20 cellular contexts compared by ENCODE assay signal in the genomic region with DNA sequence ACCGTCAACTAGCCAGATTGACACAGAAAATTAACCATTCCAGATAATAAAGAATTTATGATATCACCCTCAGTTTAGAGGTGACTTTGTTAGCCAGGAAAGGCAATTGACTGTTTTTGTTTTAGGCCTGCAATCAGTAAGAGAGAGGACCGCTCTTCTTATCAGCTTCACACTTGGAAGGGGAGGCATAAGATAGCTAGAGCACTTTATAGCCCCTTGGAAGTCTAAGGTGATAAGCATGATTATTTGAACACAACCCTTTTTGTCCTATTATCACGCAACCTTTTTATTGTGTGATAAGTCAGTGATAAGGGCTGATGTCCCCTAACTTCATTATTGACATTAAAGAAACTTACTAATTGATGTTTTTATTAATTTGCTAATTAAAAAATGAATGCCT.
A peak's percentile ranks its signal among the peaks of the same experiment; 100 is the strongest.
DNase-seq lines count a peak whose midpoint lies in the region; ATAC-seq and TF ChIP-seq lines count a peak whose summit lies in the region.
"Had no signal": no experiment of that assay in that cellular context is flagged by ENCODE, and none has a peak within 500 bp of the region (broad histone marks: within the 10 kb centered on the region; RNA-seq: fewer than 3 reads in every experiment).

No MANE protein-coding gene starts in this region.

- H3K4me3 Mint-ChIP-seq in activated T-cell treated with anti-CD3 and anti-CD28 coated beads, Interleukin-2, amount 50 U/mL, for 72 hours: no peak overlapping the region
- H3K4me3 Mint-ChIP-seq: CD8-positive, alpha-beta T cell; GM23338; T-helper 17 cell had no signal

- TF ChIP-seq POLR2A in erythroblast (IDR thresholded peaks at IDR 0.05; ENCODE audit: low read length): no peak
- TF ChIP-seq POLR2A in thyroid gland (IDR thresholded peaks at IDR 0.05): no peak

- ATAC-seq in activated T-cell treated with anti-CD3 and anti-CD28 coated beads, Interleukin-2, amount 50 U/mL, for 72 hours (replicated peaks in 1 of 2): no peak
- no peak for ATAC-seq in HG02642 (IDR thresholded peaks at IDR 0.05; ENCODE audit: poor library complexity, unreplicated experiment)
- ATAC-seq: CD8-positive, alpha-beta T cell; GM23338; T-helper 17 cell had no signal

- no peaks in the 10 kb centered on the region for H3K79me2 ChIP-seq in OCI-LY7 (ENCODE audit: insufficient read depth, low read depth, low read length)

- DNase-seq in OCI-LY7 (ENCODE audit: low spot score) (no peak), erythroblast (lab: John Stamatoyannopoulos, UW) (peak; percentile 11 to 72), GM10248 (ENCODE audit: extremely low spot score) (no peak), thyroid gland (no peak)
- DNase-seq in activated T-cell treated with anti-CD3 and anti-CD28 coated beads, Interleukin-2, amount 50 U/mL, for 72 hours: no peak
- DNase-seq: Calu3; CD8-positive, alpha-beta T cell; DMS153; MM.1S; NCI-H1048; NCI-H1417 treated with DMSO at 0.1 percent for 48 hours; NCI-H187 treated with DMSO at 0.1 percent for 48 hours; SHP77; SW 1271; T-helper 17 cell had no signal

- H3K36me3 ChIP-seq in HEK293 (ENCODE audit: control insufficient read depth in 2 of 2, insufficient read depth in 1 of 2, low read length in 2 of 2) (no peaks in the 10 kb centered on the region), OCI-LY7 (ENCODE audit: insufficient read depth, low read length) (no peaks in the 10 kb centered on the region), thyroid gland (no peaks in the 10 kb centered on the region)
- H3K36me3 ChIP-seq: BLaER1, HAP-1 had no signal

- H2AFZ ChIP-seq in OCI-LY7 (ENCODE audit: low read length): peak overlapping the region; percentile 95; the same call in 1 of the 2 replicates
- H2AFZ ChIP-seq: GM23338 had no signal

- H3K4me1 ChIP-seq in HEK293 (ENCODE audit: control insufficient read depth, insufficient read depth, low read length) (no peaks in the 10 kb centered on the region; the same call in 1 of the 2 replicates), OCI-LY7 (ENCODE audit: insufficient read depth, low read length, poor library complexity, severe bottlenecking) (peaks cover 28% of the 10 kb centered on the region), thyroid gland (no peaks in the 10 kb centered on the region)
- H3K4me1 ChIP-seq: HAP-1 had no signal

- H3K9me3 ChIP-seq in HEK293 (ENCODE audit: control insufficient read depth, insufficient read depth, low read depth, low read length) (no peaks in the 10 kb centered on the region), OCI-LY7 (ENCODE audit: low read length) (no peaks in the 10 kb centered on the region; the same call in 1 of the 2 replicates), thyroid gland (no peaks in the 10 kb centered on the region)
- H3K9me3 ChIP-seq: BLaER1, HAP-1 had no signal

- POLR2A ChIA-PET in HEK293 (lab: Yijun Ruan, JAX): no interaction called here
- POLR2A ChIA-PET in OCI-LY7 (lab: Charles Lee): interaction anchor here (0.6 kb wide), 1 partner anchor 836 kb away, joined by 3 read pairs; a partner anchor contains a TSS
- POLR2A ChIA-PET in GM10248 (lab: Yijun Ruan, JAX): no interaction called here

- CTCF ChIA-PET in HEK293 (lab: Yijun Ruan, JAX) (no interaction called here), OCI-LY7 (lab: Charles Lee; ENCODE audit: unreplicated experiment) (no interaction called here), GM10248 (lab: Yijun Ruan, JAX) (no interaction called here)

- H3K27ac ChIP-seq in HEK293 (ENCODE audit: extremely low read depth, low read depth, low read length) (no peak overlapping the region), OCI-LY7 (ENCODE audit: low read depth, low read length, poor library complexity, severe bottlenecking) (peak overlapping the region; percentile 61), thyroid gland (no peak overlapping the region)
- H3K27ac ChIP-seq: BLaER1 had no signal

- H3K4me1 Mint-ChIP-seq in activated T-cell treated with anti-CD3 and anti-CD28 coated beads, Interleukin-2, amount 50 U/mL, for 72 hours (ENCODE audit: low read depth): peaks cover 12% of the 10 kb centered on the region
- H3K4me1 Mint-ChIP-seq: GM23338 had no signal

- H3K4me2 ChIP-seq in OCI-LY7 (ENCODE audit: low read length): 0 out of 2 replicates have a peak overlapping the region, but pooled peaks have one; percentile 47
- H3K4me2 ChIP-seq: GM23338 had no signal

- H3K4me3 ChIP-seq in HEK293 (ENCODE audit: low read depth, low read length) (no peak overlapping the region), OCI-LY7 (ENCODE audit: low read depth, low read length, poor library complexity, severe bottlenecking) (no peak overlapping the region), thyroid gland (replicated peaks in 1 of 3) (no peak overlapping the region)
- H3K4me3 ChIP-seq: BLaER1, GM23338, HAP-1 had no signal

- H3K9me3 Mint-ChIP-seq in activated T-cell treated with anti-CD3 and anti-CD28 coated beads, Interleukin-2, amount 50 U/mL, for 72 hours: peaks cover 2 to 3% of the 10 kb centered on the region in 2 donors
- H3K9me3 Mint-ChIP-seq: CD8-positive, alpha-beta T cell had no signal

- H3K27me3 Mint-ChIP-seq in activated T-cell treated with anti-CD3 and anti-CD28 coated beads, Interleukin-2, amount 50 U/mL, for 72 hours (ENCODE audit: low read depth): peaks cover 15% of the 10 kb centered on the region
- H3K27me3 Mint-ChIP-seq: T-helper 17 cell had no signal

- intact Hi-C loops in OCI-LY7 (cut with micrococcal nuclease; ENCODE audit: unreplicated experiment): no loop called here
- intact Hi-C loops in thyroid gland (cut with DNase I): no loop called here

- no TSS peak for BruUV-seq in OCI-LY7 (replicated peaks; lab: Mats Ljungman, UMichigan)

- H3K9me2 ChIP-seq in OCI-LY7 (ENCODE audit: insufficient read depth, low read length): no peaks in the 10 kb centered on the region; the same call in 1 of the 2 replicates

- no peak for TF ChIP-seq CTCF in HEK293 (tag by site-specific recombination; IDR thresholded peaks at IDR 0.05)
- no peak for TF ChIP-seq CTCF in OCI-LY7 (conservative IDR thresholded peaks at IDR 0.05; ENCODE audit: low read length)
- no peak for TF ChIP-seq CTCF in GM10248 (IDR thresholded peaks at IDR 0.05; ENCODE audit: control extremely low read depth, extremely low read depth, low read depth, missing control alignments)
- no peak for TF ChIP-seq CTCF in thyroid gland (IDR thresholded peaks at IDR 0.05)

- 90 to 92% methylated on average over 3 of the region's 3 CpGs for WGBS in thyroid gland, 2 donors

- H3K27me3 ChIP-seq in thyroid gland: no peaks in the 10 kb centered on the region
- H3K27me3 ChIP-seq: BLaER1 had no signal

- H4K20me1 ChIP-seq in OCI-LY7 (ENCODE audit: insufficient read depth, low read length): no peaks in the 10 kb centered on the region
- H4K20me1 ChIP-seq: BLaER1 had no signal

- H3K27ac Mint-ChIP-seq in activated T-cell treated with anti-CD3 and anti-CD28 coated beads, Interleukin-2, amount 50 U/mL, for 72 hours: no peak overlapping the region
- H3K27ac Mint-ChIP-seq: CD8-positive, alpha-beta T cell; GM23338; T-helper 17 cell had no signal

- peaks cover under 1 to 3% of the 10 kb centered on the region in 2 donors for H3K36me3 Mint-ChIP-seq in activated T-cell treated with anti-CD3 and anti-CD28 coated beads, Interleukin-2, amount 50 U/mL, for 72 hours (ENCODE audit: insufficient read depth in 2 of 2)
- H3K36me3 Mint-ChIP-seq: CD8-positive, alpha-beta T cell had no signal

TF ChIP-seq in HEK293, 187 proteins besides CTCF, POLR2A, EP300 and RAD21:
- no peak for TF ChIP-seq ZNF514 (tag by site-specific recombination; IDR thresholded peaks at IDR 0.05)
- TF ChIP-seq TCF7L2 (IDR thresholded peaks at IDR 0.05; ENCODE audit: borderline replicate concordance, low read depth, low read length): peak; percentile 29; the same call in 1 of the 2 replicates
- TF ChIP-seq, protein P1, sequence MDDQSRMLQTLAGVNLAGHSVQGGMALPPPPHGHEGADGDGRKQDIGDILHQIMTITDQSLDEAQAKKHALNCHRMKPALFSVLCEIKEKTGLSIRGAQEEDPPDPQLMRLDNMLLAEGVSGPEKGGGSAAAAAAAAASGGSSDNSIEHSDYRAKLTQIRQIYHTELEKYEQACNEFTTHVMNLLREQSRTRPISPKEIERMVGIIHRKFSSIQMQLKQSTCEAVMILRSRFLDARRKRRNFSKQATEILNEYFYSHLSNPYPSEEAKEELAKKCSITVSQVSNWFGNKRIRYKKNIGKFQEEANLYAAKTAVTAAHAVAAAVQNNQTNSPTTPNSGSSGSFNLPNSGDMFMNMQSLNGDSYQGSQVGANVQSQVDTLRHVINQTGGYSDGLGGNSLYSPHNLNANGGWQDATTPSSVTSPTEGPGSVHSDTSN (CRISPR knock-in tag; IDR thresholded peaks at IDR 0.05): no peak

Comparison
In these comparisons a context has a peak if more than half of its experiments do, and no peak if none do; other contexts are left out.
1. DNase-seq: peak in erythroblast (2 of 2); none in OCI-LY7 (single experiment), GM10248 (single experiment), thyroid gland (0 of 2) and activated T-cell treated with anti-CD3 and anti-CD28 coated beads, Interleukin-2, amount 50 U/mL, for 72 hours (0 of 2).